Comparison of ENCODE assay signal across 22 cellular contexts in the genomic region with DNA sequence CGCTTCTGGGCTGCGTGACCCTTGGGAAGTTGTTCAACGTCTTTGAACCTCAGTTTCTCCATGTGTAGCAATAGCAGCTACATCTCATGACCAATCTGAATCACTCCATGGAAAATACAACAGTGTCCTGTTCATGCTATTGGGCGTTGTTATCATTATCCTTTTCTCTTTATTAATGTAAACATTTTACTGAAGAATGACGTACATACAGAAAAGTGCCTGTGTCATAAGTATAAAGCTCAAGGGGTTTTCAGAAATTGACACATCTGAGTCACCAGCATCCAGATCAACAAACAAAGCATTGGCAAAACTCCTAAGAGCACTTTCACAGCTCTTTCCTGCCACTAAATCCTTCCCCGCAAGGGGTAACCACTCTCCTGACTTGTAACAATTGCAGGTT.
DNase-seq lines count a peak whose midpoint lies in the region; ATAC-seq, FAIRE-seq and TF ChIP-seq lines count a peak whose summit lies in the region.
"Had no signal": no experiment of that assay in that cellular context is flagged by ENCODE, and none has a peak within 500 bp of the region (broad histone marks: within the 10 kb centered on the region; RNA-seq: fewer than 3 reads in every experiment).

No MANE protein-coding gene starts in this region.

- ATAC-seq in HepG2 (no peak), right lobe of liver (no peak)
- no peak for ATAC-seq in stimulated activated naive B cell treated with anti-CD40 and anti-IgM and Interleukin-4, amounts not matched to agents 10 μg/mL and 1 μg/mL and 100 μg/mL, for 72 hours (replicated peaks)
- ATAC-seq: CD8-positive, alpha-beta T cell had no signal

- no peaks in the 10 kb centered on the region for H3K79me2 ChIP-seq in HepG2 (ENCODE audit: insufficient read depth, low read length)

- no peak overlapping the region for H3K27ac ChIP-seq in HepG2 (ENCODE audit: extremely low read length, insufficient read depth, low read length)
- H3K27ac ChIP-seq in right lobe of liver = no peak overlapping the region
- H3K27ac ChIP-seq: 22Rv1, BLaER1, C4-2B had no signal

- WGBS in HepG2 (ENCODE audit: low lambda C conversion rate) = 35% methylated on average over 6 of the region's 6 CpGs
- WGBS in right lobe of liver (ENCODE audit: insufficient coverage, low coverage, low lambda C conversion rate, missing lambda C conversion rate) = 72% methylated on average over 4 of the region's 6 CpGs

- CTCF ChIA-PET in HepG2 (lab: Yijun Ruan, JAX; ENCODE audit: low intra/inter-chr PET ratio, low total read pairs) = no interaction called here

- TF ChIP-seq EP300 in HepG2 (IDR thresholded peaks at IDR 0.05; ENCODE audit: low read depth in 2 of 2, low read length in 2 of 2) (no peak), HepG2 (CRISPR knock-in tag; IDR thresholded peaks at IDR 0.05; ENCODE audit: borderline replicate concordance) (no peak)

- peaks cover 6 to 11% of the 10 kb centered on the region in 2 donors for H3K9me3 Mint-ChIP-seq in stimulated activated naive B cell treated with anti-CD40 and anti-IgM and Interleukin-4, amounts not matched to agents 10 μg/mL and 1 μg/mL and 100 μg/mL, for 72 hours

- no peak overlapping the region for H3K4me2 ChIP-seq in HepG2 (ENCODE audit: low read depth, low read length)
- H3K4me2 ChIP-seq: BLaER1 had no signal

- TF ChIP-seq POLR2A in HepG2 (IDR thresholded peaks at IDR 0.05; ENCODE audit: insufficient read depth in 1 of 2, low read depth in 2 of 2, low read length in 2 of 2) (no peak), right lobe of liver (IDR thresholded peaks at IDR 0.05) (no peak)

- no peaks in the 10 kb centered on the region for H3K36me3 ChIP-seq in HepG2 (replicated peaks in 1 of 2; ENCODE audit: control insufficient read depth in 1 of 2, insufficient read depth in 2 of 2, low read length in 2 of 2)
- no peaks in the 10 kb centered on the region for H3K36me3 ChIP-seq in right lobe of liver
- H3K36me3 ChIP-seq: BLaER1, HAP-1 had no signal

- no TSS peak for BruUV-seq in HepG2 (replicated peaks; lab: Mats Ljungman, UMichigan)

- no peak for FAIRE-seq in HepG2 (lab: Jason Lieb, UNC)
- FAIRE-seq: A204.1, GM12891, GM18507, H54 had no signal

- no peak for TF ChIP-seq RAD21 in HepG2 (CRISPR knock-in tag; IDR thresholded peaks at IDR 0.05)

- no peak overlapping the region for H3K9ac ChIP-seq in HepG2 (ENCODE audit: insufficient read depth, low read depth, low read length)
- H3K9ac ChIP-seq: BLaER1 had no signal

- H4K20me1 ChIP-seq in HepG2 (ENCODE audit: insufficient read depth, low read length) = no peaks in the 10 kb centered on the region
- H4K20me1 ChIP-seq: BLaER1 had no signal

- in situ Hi-C loops in HepG2 (cut with HindIII; ENCODE audit: extremely low pct_ligation_motif_present, low pct_unique_long_range_greater_than_20kb) = no loop called here
- in situ Hi-C loops in SK-MEL-5 (cut with HindIII; ENCODE audit: low pct_unique_long_range_greater_than_20kb, low sequenced_read_pairs) = no loop called here

- H3K27me3 ChIP-seq in HepG2 (ENCODE audit: control insufficient read depth in 1 of 2, insufficient read depth in 2 of 2, low read length in 2 of 2) (no peaks in the 10 kb centered on the region; a peak in 1 of 5 replicates), right lobe of liver (no peaks in the 10 kb centered on the region)
- H3K27me3 ChIP-seq: BLaER1 had no signal

- POLR2A ChIA-PET in HepG2 (lab: Yijun Ruan, JAX) = no interaction called here

- H3K36me3 Mint-ChIP-seq in stimulated activated naive B cell treated with anti-CD40 and anti-IgM and Interleukin-4, amounts not matched to agents 10 μg/mL and 1 μg/mL and 100 μg/mL, for 72 hours = peaks cover 21 to 46% of the 10 kb centered on the region in 2 donors

- H2AFZ ChIP-seq in HepG2 (ENCODE audit: low read length) = no peak overlapping the region

- H3K27me3 Mint-ChIP-seq in stimulated activated naive B cell treated with anti-CD40 and anti-IgM and Interleukin-4, amounts not matched to agents 10 μg/mL and 1 μg/mL and 100 μg/mL, for 72 hours = no peaks in the 10 kb centered on the region
- H3K27me3 Mint-ChIP-seq: B cell; CD4-positive, CD25-positive, alpha-beta regulatory T cell had no signal

- TF ChIP-seq CTCF in HepG2 (CRISPR knock-in tag; IDR thresholded peaks at IDR 0.05) = no peak
- no peak for TF ChIP-seq CTCF in right lobe of liver (IDR thresholded peaks at IDR 0.05)

- H3K4me1 ChIP-seq in HepG2 (ENCODE audit: insufficient read depth, low read length) (no peaks in the 10 kb centered on the region), right lobe of liver (no peaks in the 10 kb centered on the region)
- H3K4me1 ChIP-seq: Caco-2, HAP-1 had no signal

- peak overlapping the region; percentile 20 for H3K27ac Mint-ChIP-seq in stimulated activated naive B cell treated with anti-CD40 and anti-IgM and Interleukin-4, amounts not matched to agents 10 μg/mL and 1 μg/mL and 100 μg/mL, for 72 hours
- H3K27ac Mint-ChIP-seq: B cell; CD4-positive, CD25-positive, alpha-beta regulatory T cell; CD8-positive, alpha-beta T cell had no signal

- no peak overlapping the region for H3K4me3 Mint-ChIP-seq in stimulated activated naive B cell treated with anti-CD40 and anti-IgM and Interleukin-4, amounts not matched to agents 10 μg/mL and 1 μg/mL and 100 μg/mL, for 72 hours
- H3K4me3 Mint-ChIP-seq: B cell; CD4-positive, CD25-positive, alpha-beta regulatory T cell; CD8-positive, alpha-beta T cell had no signal

- H3K4me3 ChIP-seq in HepG2 (replicated peaks in 1 of 3; ENCODE audit: insufficient read depth in 1 of 3, low read depth in 2 of 3, low read length in 3 of 3) (no peak overlapping the region), right lobe of liver (no peak overlapping the region)
- H3K4me3 ChIP-seq: BLaER1, HAP-1 had no signal

- H3K4me1 Mint-ChIP-seq in stimulated activated naive B cell treated with anti-CD40 and anti-IgM and Interleukin-4, amounts not matched to agents 10 μg/mL and 1 μg/mL and 100 μg/mL, for 72 hours = peaks cover 13 to 17% of the 10 kb centered on the region in 2 donors

- no peak for DNase-seq in HepG2 (ENCODE audit: low spot score)
- DNase-seq in right lobe of liver = no peak
- peak; percentile 49 for DNase-seq in SK-MEL-5 (ENCODE audit: low read depth, low spot score)
- DNase-seq in stimulated activated naive B cell treated with anti-CD40 and anti-IgM and Interleukin-4, amounts not matched to agents 10 μg/mL and 1 μg/mL and 100 μg/mL, for 72 hours = no peak
- no peak for DNase-seq in NCI-H226
- DNase-seq in NCI-H1092 treated with DMSO at 0.1 percent for 48 hours (lab: John Stamatoyannopoulos, UW) = no peak
- DNase-seq: Caco-2; CD4-positive, CD25-positive, alpha-beta regulatory T cell; CD8-positive, alpha-beta T cell; DMS153; DMS79 treated with DMSO at 0.1 percent for 48 hours; GF-D8; GOT3 had no signal

- intact Hi-C loops in HepG2 (cut with micrococcal nuclease; ENCODE audit: unreplicated experiment) = no loop called here
- intact Hi-C loops in right lobe of liver (cut with DNase I) = no loop called here

- H3K9me3 ChIP-seq in HepG2 (ENCODE audit: low read length) (peaks cover 14% of the 10 kb centered on the region), right lobe of liver (no peaks in the 10 kb centered on the region)
- H3K9me3 ChIP-seq: Caco-2 had no signal

TF ChIP-seq in HepG2, 621 proteins besides CTCF, POLR2A, EP300 and RAD21:
- TF ChIP-seq CREB1 (IDR thresholded peaks at IDR 0.05) = peak; percentile 72
- no peak for TF ChIP-seq CREB1 (CRISPR knock-in tag; IDR thresholded peaks at IDR 0.05)
- no peak for TF ChIP-seq ZNF772 (CRISPR knock-in tag; IDR thresholded peaks at IDR 0.05)
TF ChIP-seq in HepG2: peak in this region for 1.
